In genomic region chr16:86186361-86186760, GRCh38 we compare ENCODE assay signal across 33 cellular contexts.
"Had no signal": no experiment of that assay in that cellular context is flagged by ENCODE, and none has a peak within 500 bp of the region (broad histone marks: within the 10 kb centered on the region; RNA-seq: fewer than 3 reads in every experiment).

No MANE protein-coding gene starts in this region.

- H3K27ac ChIP-seq: adrenal gland, ascending aorta, body of pancreas, brain microvascular endothelial cell, breast epithelium, cardiac muscle cell had no signal

- H3K4me3 ChIP-seq: adrenal gland, ascending aorta, body of pancreas, breast epithelium, cardiac muscle cell had no signal

- H3K4me1 ChIP-seq: adrenal gland, ascending aorta, body of pancreas, breast epithelium had no signal

- H3K36me3 ChIP-seq: adrenal gland, ascending aorta, brain microvascular endothelial cell, breast epithelium, cardiac muscle cell had no signal

- ATAC-seq: activated naive CD4-positive, alpha-beta T cell treated with anti-CD3 and anti-CD28 coated beads, Interleukin-2, amount 50 U/mL, for 72 hours; activated naive CD8-positive, alpha-beta T cell treated with anti-CD3 and anti-CD28 coated beads, Interleukin-2, amount 50 U/mL, for 24 hours; activated T-cell treated with anti-CD3 and anti-CD28 coated beads, Interleukin-2, amount 50 U/mL, for 4 hours; activated T-cell treated with anti-CD3 and anti-CD28 coated beads, Interleukin-2, amount 50 U/mL, for 72 hours; activated T-helper 17 cell treated with anti-CD3 and anti-CD28 coated beads, Interleukin-2, amount 50 U/mL, for 72 hours; body of pancreas had no signal

- DNase-seq: activated effector memory CD4-positive, alpha-beta T cell treated with anti-CD3 and anti-CD28 coated beads, Interleukin-2, amount 50 U/mL, for 16 hours; activated effector memory CD4-positive, alpha-beta T cell treated with Interleukin-2 at 50 U/mL for 16 hours; activated gamma-delta T cell; activated gamma-delta T cell treated with Interleukin-2 at 50 U/mL for 16 hours; activated naive CD4-positive, alpha-beta T cell; activated naive CD4-positive, alpha-beta T cell treated with anti-CD3 and anti-CD28 coated beads for 36 hours; activated naive CD4-positive, alpha-beta T cell treated with anti-CD3 and anti-CD28 coated beads, Interleukin-2, amount 10 ng/mL, durations not matched to agents 7 days and 5 days; activated naive CD4-positive, alpha-beta T cell treated with anti-CD3 and anti-CD28 coated beads, Interleukin-2, amount 50 U/mL, for 16 hours; activated naive CD4-positive, alpha-beta T cell treated with Interleukin-2 at 50 U/mL for 16 hours; activated naive CD8-positive, alpha-beta T cell treated with anti-CD3 and anti-CD28 coated beads for 36 hours; activated naive CD8-positive, alpha-beta T cell treated with anti-CD3 and anti-CD28 coated beads, Interleukin-2, amount 10 ng/mL, durations not matched to agents 7 days and 5 days; activated naive CD8-positive, alpha-beta T cell treated with anti-CD3 and anti-CD28 coated beads, Interleukin-2, amount 50 U/mL, for 24 hours; activated T-cell treated with anti-CD3 and anti-CD28 coated beads for 4 hours; activated T-cell treated with anti-CD3 and anti-CD28 coated beads, Interleukin-2, amount 50 U/mL, for 1 hour; activated T-cell treated with anti-CD3 and anti-CD28 coated beads, Interleukin-2, amount 50 U/mL, for 24 hours; activated T-cell treated with anti-CD3 and anti-CD28 coated beads, Interleukin-2, amount 50 U/mL, for 4 hours; activated T-cell treated with anti-CD3 and anti-CD28 coated beads, Interleukin-2, amount 50 U/mL, for 48 hours; activated T-cell treated with anti-CD3 and anti-CD28 coated beads, Interleukin-2, amount 50 U/mL, for 72 hours; adrenal gland; amniotic stem cell; amygdala; anterior cingulate cortex; aorta; body of pancreas; brain microvascular endothelial cell; caudate nucleus; central memory CD4-positive, alpha-beta T cell; cerebellar nuclear complex had no signal

- H3K9me3 ChIP-seq: adrenal gland, ascending aorta, body of pancreas, breast epithelium had no signal

- H3K27me3 ChIP-seq: ascending aorta, body of pancreas, cardiac muscle cell had no signal
